Comparison of ENCODE assay signal across 4 cellular contexts in genomic region chr20:63571087-63571478, GRCh38. TPM values are rescaled to one million over a fixed set of nuclear protein-coding genes. Genes with fewer than 3 reads are reported as not detected.
"Had no signal": no experiment of that assay in that cellular context is flagged by ENCODE, and none has a peak within 500 bp of the region (broad histone marks: within the 10 kb centered on the region; RNA-seq: fewer than 3 reads in every experiment).

No MANE protein-coding gene starts in this region.

RNA-seq across cellular contexts. Expression of gene FNDC11, which starts 17.1 kb away (rescaled TPM):
- total RNA-seq: H4, HFFc6 had no signal

RNA-seq across cellular contexts. Expression of gene SRMS, which starts 23.5 kb away (rescaled TPM):
- total RNA-seq: GM23248, H4, HFFc6 had no signal
- polyA plus RNA-seq: GM23248 had no signal

RNA-seq across cellular contexts. Expression of gene PTK6, which starts 33.9 kb away (rescaled TPM):
- total RNA-seq: GM23248, H4 had no signal
- polyA plus RNA-seq: GM23248, GM23338 had no signal
